In genomic region chr3:132784502-132785025, GRCh38 we compare ENCODE assay signal across 18 cellular contexts.
"Had no signal": no experiment of that assay in that cellular context is flagged by ENCODE, and none has a peak within 500 bp of the region (broad histone marks: within the 10 kb centered on the region; RNA-seq: fewer than 3 reads in every experiment).

No MANE protein-coding gene starts in this region.

- H2AFZ ChIP-seq: hepatocyte, parathyroid adenoma had no signal

- H3K27ac ChIP-seq: hepatocyte, neutrophil, parathyroid adenoma, upper lobe of left lung, WERI-Rb-1 had no signal

- H3K9me3 Mint-ChIP-seq: dendritic cell treated with granulocyte-macrophage colony-stimulating factor and Interleukin-4, amounts not matched to agents 40 ng/mL and 50 ng/mL, for 4 days; natural killer cell treated with Interleukin-12 subunit alpha and Interleukin-12 subunit beta and Interleukin-15 and Interleukin-18, amount 100 ng/mL, for 72 hours; stimulated activated naive CD8-positive, alpha-beta T cell treated with anti-CD3 and anti-CD28 coated beads, Interleukin-15, Interleukin-2, amounts not matched to agents 100 ng/mL and 50 ng/mL, for 24 hours had no signal

- H3K4me3 ChIP-seq: breast epithelium, hepatocyte, upper lobe of left lung had no signal

- H3K79me2 ChIP-seq: hepatocyte, parathyroid adenoma had no signal

- ATAC-seq: activated T-cell treated with anti-CD3 and anti-CD28 coated beads, Interleukin-2, amount 50 U/mL, for 72 hours; esophagus mucosa; natural killer cell treated with Interleukin-12 subunit alpha and Interleukin-12 subunit beta and Interleukin-15 and Interleukin-18, amount 100 ng/mL, for 72 hours had no signal

- H3K9me3 ChIP-seq: breast epithelium, neutrophil, upper lobe of left lung had no signal

- H3K4me3 Mint-ChIP-seq: activated T-cell treated with anti-CD3 and anti-CD28 coated beads, Interleukin-2, amount 50 U/mL, for 72 hours; dendritic cell treated with granulocyte-macrophage colony-stimulating factor and Interleukin-4, amounts not matched to agents 40 ng/mL and 50 ng/mL, for 4 days; natural killer cell treated with Interleukin-12 subunit alpha and Interleukin-12 subunit beta and Interleukin-15 and Interleukin-18, amount 100 ng/mL, for 72 hours; stimulated activated naive CD8-positive, alpha-beta T cell treated with anti-CD3 and anti-CD28 coated beads, Interleukin-15, Interleukin-2, amounts not matched to agents 100 ng/mL and 50 ng/mL, for 24 hours had no signal

- H3K27me3 Mint-ChIP-seq: dendritic cell treated with granulocyte-macrophage colony-stimulating factor and Interleukin-4, amounts not matched to agents 40 ng/mL and 50 ng/mL, for 4 days had no signal

- H3K4me1 ChIP-seq: breast epithelium, parathyroid adenoma had no signal

- H3K9ac ChIP-seq: parathyroid adenoma had no signal

- H3K27ac Mint-ChIP-seq: activated T-cell treated with anti-CD3 and anti-CD28 coated beads, Interleukin-2, amount 50 U/mL, for 72 hours; dendritic cell treated with granulocyte-macrophage colony-stimulating factor and Interleukin-4, amounts not matched to agents 40 ng/mL and 50 ng/mL, for 4 days; natural killer cell treated with Interleukin-12 subunit alpha and Interleukin-12 subunit beta and Interleukin-15 and Interleukin-18, amount 100 ng/mL, for 72 hours; stimulated activated naive CD8-positive, alpha-beta T cell treated with anti-CD3 and anti-CD28 coated beads, Interleukin-15, Interleukin-2, amounts not matched to agents 100 ng/mL and 50 ng/mL, for 24 hours had no signal

- DNase-seq: activated CD4-positive, alpha-beta T cell treated with anti-CD3 and anti-CD28 coated beads for 1 hour; activated effector memory CD4-positive, alpha-beta T cell treated with anti-CD3 and anti-CD28 coated beads, Interleukin-2, amount 50 U/mL, for 16 hours; activated naive CD4-positive, alpha-beta T cell treated with anti-CD3 and anti-CD28 coated beads, Interleukin-2, amount 50 U/mL, for 16 hours; activated T-cell treated with anti-CD3 and anti-CD28 coated beads, Interleukin-2, amount 50 U/mL, for 72 hours; aorta; cerebellar nuclear complex; effector CD8-positive, alpha-beta T cell; stimulated activated CD4-positive, alpha-beta T cell treated with anti-CD3 and anti-CD28 coated beads, Interleukin-2, amount 100 ng/mL, for 24 hours; upper lobe of left lung; WERI-Rb-1 had no signal

- H3K36me3 ChIP-seq: breast epithelium, neutrophil, upper lobe of left lung, WERI-Rb-1 had no signal

- H3K4me2 ChIP-seq: hepatocyte had no signal

- H3K27me3 ChIP-seq: breast epithelium, hepatocyte, neutrophil, upper lobe of left lung had no signal
